ENCODE assay signal across 1 cellular context in the genomic region with DNA sequence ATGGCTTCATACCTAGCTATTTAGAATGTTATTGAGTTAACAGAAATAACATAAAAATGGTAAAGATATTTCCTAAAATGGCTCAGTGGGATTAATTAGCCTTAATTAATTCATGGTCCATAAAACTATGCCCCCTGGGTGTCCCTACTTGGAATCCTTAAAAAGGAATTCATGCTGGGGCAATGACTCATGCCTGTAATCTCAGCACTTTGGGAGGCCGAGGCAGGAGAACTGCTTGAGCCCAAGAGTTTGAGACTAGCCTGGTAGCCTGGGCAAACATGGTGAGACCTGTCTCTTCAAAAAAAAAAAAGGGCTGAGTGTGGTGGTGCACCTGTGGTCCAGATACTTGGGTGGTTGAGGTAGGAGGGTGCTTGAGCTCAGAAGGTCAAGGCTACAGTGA.
TF ChIP-seq lines count a peak whose summit lies in the region.

No MANE protein-coding gene starts in this region.

TF ChIP-seq in H1, 55 proteins besides CTCF, POLR2A, EP300 and RAD21:
- no peak for TF ChIP-seq GABPA (IDR thresholded peaks at IDR 0.05; ENCODE audit: borderline replicate concordance, insufficient read depth, low read length)
- TF ChIP-seq RBBP5 (IDR thresholded peaks at IDR 0.05; ENCODE audit: borderline replicate concordance, low read depth, low read length), result no peak
- peak; percentile 71 for TF ChIP-seq JUND (IDR thresholded peaks at IDR 0.05; ENCODE audit: low read length)
- TF ChIP-seq SIN3A (conservative IDR thresholded peaks at IDR 0.05 in 1 of 2, IDR thresholded peaks at IDR 0.05 in 1 of 2; ENCODE audit: low read depth in 1 of 2, low read length in 2 of 2), result no peak
